In the genomic region with DNA sequence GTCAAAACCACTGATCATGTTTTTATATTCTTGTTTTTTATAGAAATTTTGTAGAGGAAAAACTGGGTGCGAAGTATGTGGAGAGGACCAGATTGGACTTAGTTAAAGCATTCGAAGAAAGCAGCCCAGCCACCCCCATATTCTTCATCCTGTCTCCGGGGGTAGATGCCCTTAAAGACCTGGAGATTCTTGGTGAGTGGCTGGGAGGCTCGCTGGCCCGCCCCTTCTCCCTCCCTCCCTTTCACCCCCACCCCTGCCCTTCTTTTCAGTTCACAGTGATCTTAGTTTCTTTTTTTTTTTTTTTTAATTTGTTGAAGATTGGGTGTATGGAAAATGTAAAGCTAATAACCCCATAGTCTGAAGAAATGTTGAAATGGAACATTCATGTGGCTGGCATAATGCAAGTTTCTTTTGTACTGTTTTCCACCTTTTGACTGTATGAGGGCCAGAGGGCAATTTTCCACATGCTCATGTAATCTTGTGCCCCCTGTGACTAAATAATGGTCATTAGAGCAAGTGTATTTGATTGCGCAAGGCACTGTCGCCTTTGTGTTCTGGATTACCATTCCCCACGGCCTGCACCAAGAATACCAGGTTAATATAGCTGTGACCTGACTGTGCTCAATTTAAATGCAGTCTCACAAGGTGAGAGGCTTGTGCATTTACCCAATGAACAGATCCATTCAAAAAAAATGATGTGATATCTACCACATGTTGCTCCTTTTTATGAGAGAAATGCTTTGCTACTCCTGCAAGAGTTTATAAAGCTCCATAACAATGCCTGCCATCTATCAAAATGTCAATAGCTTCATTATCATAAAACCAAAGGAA, we compare ENCODE assay signal across 26 cellular contexts.
DNase-seq lines count a peak whose midpoint lies in the region; FAIRE-seq and TF ChIP-seq lines count a peak whose summit lies in the region.
"Had no signal": no experiment of that assay in that cellular context is flagged by ENCODE, and none has a peak within 500 bp of the region (broad histone marks: within the 10 kb centered on the region; RNA-seq: fewer than 3 reads in every experiment).

No MANE protein-coding gene starts in this region.

- peaks cover 7% of the 10 kb centered on the region for H3F3A ChIP-seq in neural cell (ENCODE audit: insufficient read depth, low read length, poor library complexity, severe bottlenecking)

- in situ Hi-C loops in HAP-1 (cut with MboI; ENCODE audit: low sequenced_read_pairs): no loop called here
- in situ Hi-C loops in astrocyte of the cerebellum (cut with HindIII; ENCODE audit: low sequenced_read_pairs): no loop called here

- H3K4me3 ChIP-seq in HAP-1: no peak overlapping the region
- H3K4me3 ChIP-seq in Karpas-422 (ENCODE audit: low read length): no peak overlapping the region
- H3K4me3 ChIP-seq in astrocyte of the cerebellum (ENCODE audit: low read depth, low read length): no peak overlapping the region
- no peak overlapping the region for H3K4me3 ChIP-seq in neural cell (ENCODE audit: low read length)
- no peak overlapping the region for H3K4me3 ChIP-seq in kidney (ENCODE audit: low read length in 2 of 2)
- H3K4me3 ChIP-seq: BLaER1 treated with 17β-estradiol and CSF1 and Interleukin-3, amounts not matched to agents 10 nM and 100 nM; SJCRH30; spleen; transverse colon had no signal

- TF ChIP-seq EP300 in neural cell (conservative IDR thresholded peaks at IDR 0.05; ENCODE audit: poor library complexity, severe bottlenecking): peak; percentile 44

- H3K4me1 ChIP-seq in HAP-1 (peaks cover 53% of the 10 kb centered on the region), Karpas-422 (ENCODE audit: low read length) (peaks cover 23% of the 10 kb centered on the region), kidney (ENCODE audit: control insufficient read depth in 1 of 2, insufficient read depth in 1 of 2, low read depth in 1 of 2, low read length in 2 of 2) (peaks cover 0 to 4% of the 10 kb centered on the region in 2 donors)
- H3K4me1 ChIP-seq: SJCRH30, spleen, transverse colon had no signal

- H4K20me1 ChIP-seq in Karpas-422 (ENCODE audit: insufficient read depth, low read depth, low read length) (no peaks in the 10 kb centered on the region), neural cell (ENCODE audit: insufficient read depth) (no peaks in the 10 kb centered on the region)
- H4K20me1 ChIP-seq: BLaER1 treated with 17β-estradiol and CSF1 and Interleukin-3, amounts not matched to agents 10 nM and 100 nM had no signal

- intact Hi-C loops in kidney (cut with DNase I): no loop called here

- peak overlapping the region; percentile 38 for H3K4me2 ChIP-seq in Karpas-422 (ENCODE audit: low read depth, low read length, poor library complexity, severe bottlenecking)
- no peak overlapping the region for H3K4me2 ChIP-seq in neural cell (ENCODE audit: low read length)
- H3K4me2 ChIP-seq: BLaER1 treated with 17β-estradiol and CSF1 and Interleukin-3, amounts not matched to agents 10 nM and 100 nM had no signal

- no peaks in the 10 kb centered on the region for H3K36me3 ChIP-seq in HAP-1 (replicated peaks)
- 0 out of 2 replicates have a peak, but pooled peaks cover 4% of the 10 kb centered on the region for H3K36me3 ChIP-seq in Karpas-422 (ENCODE audit: insufficient read depth, low read length)
- H3K36me3 ChIP-seq in neural cell (ENCODE audit: insufficient read depth, low read length): no peaks in the 10 kb centered on the region
- no peaks in the 10 kb centered on the region for H3K36me3 ChIP-seq in kidney (ENCODE audit: control insufficient read depth in 1 of 2, insufficient read depth in 2 of 2, low read length in 2 of 2)
- H3K36me3 ChIP-seq: SJCRH30, spleen, transverse colon had no signal

- peak; percentile 83 to 99 for DNase-seq in HAP-1 (ENCODE audit: low spot score in 2 of 2)
- DNase-seq in Karpas-422: no peak
- DNase-seq in astrocyte of the cerebellum (ENCODE audit: low read depth): peak; percentile 2
- DNase-seq in kidney: no peak
- no peak for DNase-seq in cortex of kidney (lab: John Stamatoyannopoulos, UW)
- DNase-seq in NCI-H82 (lab: John Stamatoyannopoulos, UW): no peak
- DNase-seq: activated CD4-positive, alpha-beta memory T cell treated with anti-CD3 and anti-CD28 coated beads for 36 hours; activated CD8-positive, alpha-beta memory T cell treated with anti-CD3 and anti-CD28 coated beads, Interleukin-2, amount 50 U/mL, for 4 hours; activated naive CD8-positive, alpha-beta T cell treated with anti-CD3 and anti-CD28 coated beads for 36 hours; aorta; central memory CD4-positive, alpha-beta T cell; COR-L47; GDM1; GOT3; naive thymus-derived CD8-positive, alpha-beta T cell; NCI-H187 treated with DMSO at 0.1 percent for 48 hours; NCI-H226; retina; SJCRH30; spleen; stimulated activated CD4-positive, alpha-beta T cell treated with anti-CD3 and anti-CD28 coated beads, Interleukin-2, amount 100 ng/mL, for 48 hours; T-cell; transverse colon had no signal

- H3K79me2 ChIP-seq in Karpas-422 (ENCODE audit: low read length): no peaks in the 10 kb centered on the region
- H3K79me2 ChIP-seq in neural cell (replicated peaks; ENCODE audit: insufficient read depth, low read length): no peaks in the 10 kb centered on the region

- H3K9ac ChIP-seq in Karpas-422 (ENCODE audit: low read length): no peak overlapping the region
- no peak overlapping the region for H3K9ac ChIP-seq in neural cell (ENCODE audit: low read length)
- no peak overlapping the region for H3K9ac ChIP-seq in kidney (ENCODE audit: low read length in 2 of 2)
- H3K9ac ChIP-seq: BLaER1 treated with 17β-estradiol and CSF1 and Interleukin-3, amounts not matched to agents 10 nM and 100 nM had no signal

- H2AFZ ChIP-seq in Karpas-422 (ENCODE audit: low read length) (no peak overlapping the region), neural cell (ENCODE audit: low read depth, low read length) (no peak overlapping the region)

- FAIRE-seq in kidney (lab: Jason Lieb, UNC): no peak
- FAIRE-seq: keratinocyte had no signal

- H3K9me3 ChIP-seq in HAP-1 (no peaks in the 10 kb centered on the region), Karpas-422 (ENCODE audit: low read length) (no peaks in the 10 kb centered on the region), neural cell (ENCODE audit: low read length) (no peaks in the 10 kb centered on the region), kidney (ENCODE audit: control insufficient read depth in 1 of 2, low read length in 2 of 2) (no peaks in the 10 kb centered on the region)
- H3K9me3 ChIP-seq: BLaER1 treated with 17β-estradiol and CSF1 and Interleukin-3, amounts not matched to agents 10 nM and 100 nM; SJCRH30; spleen; transverse colon had no signal

- H3K27ac ChIP-seq in Karpas-422 (ENCODE audit: low read length): no peak overlapping the region
- peak overlapping the region; percentile 14 for H3K27ac ChIP-seq in neural cell (ENCODE audit: low read length)
- no peak overlapping the region for H3K27ac ChIP-seq in kidney (ENCODE audit: low read depth in 2 of 2, low read length in 2 of 2)
- H3K27ac ChIP-seq: BLaER1 treated with 17β-estradiol and CSF1 and Interleukin-3, amounts not matched to agents 10 nM and 100 nM; SJCRH30; spleen; transverse colon had no signal

- H3K27me3 ChIP-seq in HAP-1 (ENCODE audit: low read depth): no peaks in the 10 kb centered on the region
- H3K27me3 ChIP-seq in Karpas-422 (ENCODE audit: low read length): no peaks in the 10 kb centered on the region
- no peaks in the 10 kb centered on the region for H3K27me3 ChIP-seq in neural cell (ENCODE audit: insufficient read depth, low read depth, low read length)
- H3K27me3 ChIP-seq: BLaER1 treated with 17β-estradiol and CSF1 and Interleukin-3, amounts not matched to agents 10 nM and 100 nM; SJCRH30; spleen; transverse colon had no signal

- H3K9me2 ChIP-seq in Karpas-422 (replicated peaks; ENCODE audit: insufficient read depth, low read length): no peaks in the 10 kb centered on the region
- H3K9me2 ChIP-seq in neural cell (ENCODE audit: insufficient read depth, low read length): no peaks in the 10 kb centered on the region

- no peak for TF ChIP-seq CTCF in astrocyte of the cerebellum (IDR thresholded peaks at IDR 0.05; ENCODE audit: low read depth, low read length, missing control alignments)
- no peak for TF ChIP-seq CTCF in neural cell (IDR thresholded peaks at IDR 0.05; ENCODE audit: poor library complexity, severe bottlenecking)
- no peak for TF ChIP-seq CTCF in kidney (IDR thresholded peaks at IDR 0.05; ENCODE audit: borderline replicate concordance, extremely low read depth, insufficient read depth)

- TF ChIP-seq RAD21 in neural cell (conservative IDR thresholded peaks at IDR 0.05): no peak

TF ChIP-seq in neural cell, 6 proteins besides CTCF, POLR2A, EP300 and RAD21:
- TF ChIP-seq POLR2AphosphoS5 (IDR thresholded peaks at IDR 0.05) (peak; percentile 55), TAF1 (IDR thresholded peaks at IDR 0.05; ENCODE audit: low read depth) (no peak)

Comparison
In these comparisons a context has a peak if more than half of its experiments do, and no peak if none do; other contexts are left out.
1. DNase-seq: peak in HAP-1 (2 of 2) and astrocyte of the cerebellum (single experiment); none in Karpas-422 (single experiment), kidney (single experiment), cortex of kidney (single experiment) and NCI-H82 (single experiment).